26 cellular contexts compared by ENCODE assay signal in genomic region chr5:147063971-147064370, GRCh38.
"Had no signal": no experiment of that assay in that cellular context is flagged by ENCODE, and none has a peak within 500 bp of the region (broad histone marks: within the 10 kb centered on the region; RNA-seq: fewer than 3 reads in every experiment).

No MANE protein-coding gene starts in this region.

- H3K27ac Mint-ChIP-seq: dendritic cell treated with granulocyte-macrophage colony-stimulating factor and Interleukin-4, amounts not matched to agents 40 ng/mL and 50 ng/mL, for 4 days; naive thymus-derived CD4-positive, alpha-beta T cell; nephron; stimulated activated memory B cell treated with anti-CD40 and anti-IgM and Interleukin-4, amounts not matched to agents 10 μg/mL and 1 μg/mL and 100 μg/mL, for 72 hours had no signal

- H3K4me3 ChIP-seq: colonic mucosa, esophagus squamous epithelium, gastrocnemius medialis, ovary, psoas muscle, sigmoid colon, thoracic aorta, tibial nerve, upper lobe of left lung had no signal

- H3K9me3 ChIP-seq: colonic mucosa, esophagus squamous epithelium, gastrocnemius medialis, ovary, psoas muscle, sigmoid colon, thoracic aorta, tibial nerve, upper lobe of left lung had no signal

- H3K27me3 Mint-ChIP-seq: dendritic cell treated with granulocyte-macrophage colony-stimulating factor and Interleukin-4, amounts not matched to agents 40 ng/mL and 50 ng/mL, for 4 days; stimulated activated memory B cell treated with anti-CD40 and anti-IgM and Interleukin-4, amounts not matched to agents 10 μg/mL and 1 μg/mL and 100 μg/mL, for 72 hours had no signal

- H3K36me3 Mint-ChIP-seq: naive thymus-derived CD4-positive, alpha-beta T cell; stimulated activated memory B cell treated with anti-CD40 and anti-IgM and Interleukin-4, amounts not matched to agents 10 μg/mL and 1 μg/mL and 100 μg/mL, for 72 hours had no signal

- H3K9me3 Mint-ChIP-seq: dendritic cell treated with granulocyte-macrophage colony-stimulating factor and Interleukin-4, amounts not matched to agents 40 ng/mL and 50 ng/mL, for 4 days; nephron had no signal

- H3K4me1 Mint-ChIP-seq: nephron; stimulated activated memory B cell treated with anti-CD40 and anti-IgM and Interleukin-4, amounts not matched to agents 10 μg/mL and 1 μg/mL and 100 μg/mL, for 72 hours had no signal

- H3K4me3 Mint-ChIP-seq: dendritic cell treated with granulocyte-macrophage colony-stimulating factor and Interleukin-4, amounts not matched to agents 40 ng/mL and 50 ng/mL, for 4 days; naive thymus-derived CD4-positive, alpha-beta T cell; nephron; stimulated activated memory B cell treated with anti-CD40 and anti-IgM and Interleukin-4, amounts not matched to agents 10 μg/mL and 1 μg/mL and 100 μg/mL, for 72 hours had no signal

- H3K4me1 ChIP-seq: colonic mucosa, esophagus squamous epithelium, gastrocnemius medialis, psoas muscle, sigmoid colon, upper lobe of left lung had no signal

- H3K27ac ChIP-seq: colonic mucosa, esophagus squamous epithelium, gastrocnemius medialis, ovary, psoas muscle, sigmoid colon, thoracic aorta, tibial nerve, upper lobe of left lung had no signal

- H3K27me3 ChIP-seq: colonic mucosa, esophagus squamous epithelium, gastrocnemius medialis, ovary, sigmoid colon, tibial nerve, upper lobe of left lung had no signal

- H3K36me3 ChIP-seq: colonic mucosa, esophagus squamous epithelium, gastrocnemius medialis, ovary, sigmoid colon, thoracic aorta, tibial nerve, upper lobe of left lung had no signal

- DNase-seq: colonic mucosa; effector memory CD4-positive, alpha-beta T cell; erythroblast; esophagus squamous epithelium; foreskin fibroblast; gastrocnemius medialis; head of caudate nucleus; kidney; mesenchymal stem cell; midbrain; naive thymus-derived CD4-positive, alpha-beta T cell; nucleus accumbens; ovary; posterior cingulate gyrus; psoas muscle; right cardiac atrium; sigmoid colon; stimulated activated CD4-positive, alpha-beta T cell treated with anti-CD3 and anti-CD28 coated beads, Interleukin-4, amount 100 ng/mL, for 4 hours; stimulated activated naive CD8-positive, alpha-beta T cell treated with anti-CD3 and anti-CD28 coated beads, Interleukin-15, Interleukin-2, amounts not matched to agents 100 U/mL and 50 U/mL, for 24 hours; upper lobe of left lung had no signal

- ATAC-seq: gastrocnemius medialis; left lobe of liver; naive thymus-derived CD4-positive, alpha-beta T cell; psoas muscle; right cardiac atrium; stimulated activated memory B cell treated with anti-CD40 and anti-IgM and Interleukin-4, amounts not matched to agents 10 μg/mL and 1 μg/mL and 100 μg/mL, for 72 hours; stimulated activated naive CD8-positive, alpha-beta T cell treated with anti-CD3 and anti-CD28 coated beads, Interleukin-15, Interleukin-2, amounts not matched to agents 100 U/mL and 50 U/mL, for 24 hours had no signal
